ENCODE assay signal across 12 cellular contexts in genomic region chr10:69439350-69439739, GRCh38. TPM values are rescaled to one million over a fixed set of nuclear protein-coding genes. Genes with fewer than 3 reads are reported as not detected.
DNase-seq lines count a peak whose midpoint lies in the region; ATAC-seq, FAIRE-seq and TF ChIP-seq lines count a peak whose summit lies in the region.
"Had no signal": no experiment of that assay in that cellular context is flagged by ENCODE, and none has a peak within 500 bp of the region (broad histone marks: within the 10 kb centered on the region; RNA-seq: fewer than 3 reads in every experiment).

No MANE protein-coding gene starts in this region.

- TF ChIP-seq CTCF in A549 (IDR thresholded peaks at IDR 0.05) = no peak
- no peak for TF ChIP-seq CTCF in HFFc6 (IDR thresholded peaks at IDR 0.05)
- TF ChIP-seq CTCF in brain (conservative IDR thresholded peaks at IDR 0.05) = no peak
- no peak for TF ChIP-seq CTCF in lung (IDR thresholded peaks at IDR 0.05; ENCODE audit: control extremely low read depth, extremely low read depth)
- TF ChIP-seq CTCF in activated CD8-positive, alpha-beta T cell treated with anti-CD3 and anti-CD28 coated beads for 36 hours (IDR thresholded peaks at IDR 0.05) = no peak

- 7% methylated on average over 5 of the region's 5 CpGs for WGBS in A549 (ENCODE audit: missing lambda C conversion rate)
- 43 to 64% methylated on average over 5 of the region's 5 CpGs for WGBS in lung, 2 donors

- 0 out of 3 replicates have a peak, but pooled peaks cover 4% of the 10 kb centered on the region for H3K9me3 ChIP-seq in A549
- no peaks in the 10 kb centered on the region for H3K9me3 ChIP-seq in lung (ENCODE audit: control insufficient read depth in 2 of 2, insufficient read depth in 1 of 2, low read length in 1 of 2)

- H3K27ac ChIP-seq in A549 = peak overlapping the region; percentile 87 to 92
- H3K27ac ChIP-seq in lung (ENCODE audit: low read depth in 1 of 2, low read length in 1 of 2) = peak overlapping the region; percentile 25 to 92

- H3K4me3 Mint-ChIP-seq in HFFc6 (peak overlapping the region; percentile 79), brain (peak overlapping the region in 2 of 5 experiments; percentile 38 to 54)
- no peak overlapping the region for H3K4me3 Mint-ChIP-seq in effector memory CD8-positive, alpha-beta T cell
- H3K4me3 Mint-ChIP-seq in activated CD8-positive, alpha-beta T cell treated with anti-CD3 and anti-CD28 coated beads for 36 hours = no peak overlapping the region
- H3K4me3 Mint-ChIP-seq: CD4-positive, CD25-positive, alpha-beta regulatory T cell had no signal

- H3K9me3 Mint-ChIP-seq in HFFc6 = 0 out of 2 replicates have a peak, but pooled peaks cover 2% of the 10 kb centered on the region
- peaks cover 0 to 6% (median 0%) of the 10 kb centered on the region in 5 experiments for H3K9me3 Mint-ChIP-seq in brain
- H3K9me3 Mint-ChIP-seq in effector memory CD8-positive, alpha-beta T cell = no peaks in the 10 kb centered on the region
- no peaks in the 10 kb centered on the region for H3K9me3 Mint-ChIP-seq in activated CD8-positive, alpha-beta T cell treated with anti-CD3 and anti-CD28 coated beads for 36 hours
- H3K9me3 Mint-ChIP-seq: CD4-positive, CD25-positive, alpha-beta regulatory T cell had no signal

- CTCF ChIA-PET in A549 (lab: Yijun Ruan, JAX) = interaction anchor here (0.6 to 2.8 kb wide), 11 partner anchors 11 to 193 kb away, joined by 3 to 20 read pairs (median 5); partner anchors contain the start of gene TSPAN15
- CTCF ChIA-PET in activated CD8-positive, alpha-beta T cell treated with anti-CD3 and anti-CD28 coated beads for 36 hours (lab: Charles Lee) = interaction anchor here (1.1 to 1.8 kb wide), 2 partner anchors 10 to 12 kb away, joined by 3 to 5 read pairs; partner anchors contain the start of gene TSPAN15

- H3K4me3 ChIP-seq in A549 = no peak overlapping the region
- H3K4me3 ChIP-seq in lung = no peak overlapping the region

- H3K27me3 Mint-ChIP-seq in HFFc6 (ENCODE audit: insufficient read depth) = peaks cover 2% of the 10 kb centered on the region; the same call in 1 of the 2 replicates
- H3K27me3 Mint-ChIP-seq in brain = peaks cover 7% of the 10 kb centered on the region
- H3K27me3 Mint-ChIP-seq in effector memory CD8-positive, alpha-beta T cell = peaks cover 48 to 52% of the 10 kb centered on the region in 2 donors
- H3K27me3 Mint-ChIP-seq in activated CD8-positive, alpha-beta T cell treated with anti-CD3 and anti-CD28 coated beads for 36 hours = peaks cover 1% of the 10 kb centered on the region

- ATAC-seq in A549 = peak; percentile 73 to 74
- ATAC-seq in lung (ENCODE audit: insufficient read depth, low FRiP score) = peak; percentile 23
- ATAC-seq in HG02763 (IDR thresholded peaks at IDR 0.05; ENCODE audit: unreplicated experiment) = no peak
- ATAC-seq in effector memory CD8-positive, alpha-beta T cell (replicated peaks) = no peak
- no peak for ATAC-seq in activated CD8-positive, alpha-beta T cell treated with anti-CD3 and anti-CD28 coated beads for 36 hours

- H3K27ac Mint-ChIP-seq in HFFc6 (peak overlapping the region; percentile 93), brain (peak overlapping the region in 3 of 5 experiments; percentile 66 to 91 (median 90))
- no peak overlapping the region for H3K27ac Mint-ChIP-seq in effector memory CD8-positive, alpha-beta T cell
- H3K27ac Mint-ChIP-seq in activated CD8-positive, alpha-beta T cell treated with anti-CD3 and anti-CD28 coated beads for 36 hours = no peak overlapping the region
- H3K27ac Mint-ChIP-seq: CD4-positive, CD25-positive, alpha-beta regulatory T cell had no signal

- H3K4me2 ChIP-seq in A549 = peak overlapping the region; percentile 74

- POLR2A ChIA-PET in A549 (lab: Yijun Ruan, JAX) = interaction anchor here (1.3 to 2.5 kb wide), 3 partner anchors 8 to 31 kb away, joined by 5 to 13 read pairs (median 9); partner anchors contain the start of gene TSPAN15
- POLR2A ChIA-PET in activated CD8-positive, alpha-beta T cell treated with anti-CD3 and anti-CD28 coated beads for 36 hours (lab: Charles Lee) = interaction anchor here (1.2 kb wide), 1 partner anchor 13 kb away, joined by 3 read pairs; no protein-coding TSS in a partner anchor

- peaks cover 55% of the 10 kb centered on the region for H3K4me1 Mint-ChIP-seq in HFFc6 (ENCODE audit: low read depth)
- peaks cover 36% of the 10 kb centered on the region for H3K4me1 Mint-ChIP-seq in brain
- no peaks in the 10 kb centered on the region for H3K4me1 Mint-ChIP-seq in effector memory CD8-positive, alpha-beta T cell (ENCODE audit: low read depth in 2 of 2)
- no peaks in the 10 kb centered on the region for H3K4me1 Mint-ChIP-seq in activated CD8-positive, alpha-beta T cell treated with anti-CD3 and anti-CD28 coated beads for 36 hours (ENCODE audit: low read depth)
- H3K4me1 Mint-ChIP-seq: CD4-positive, CD25-positive, alpha-beta regulatory T cell had no signal

- H3K4me1 ChIP-seq in A549 (peaks cover 39% of the 10 kb centered on the region), lung (ENCODE audit: control insufficient read depth in 2 of 2, insufficient read depth in 2 of 2, low read length in 2 of 2) (peaks cover 0 to 11% of the 10 kb centered on the region in 2 donors)

- intact Hi-C loops in activated CD8-positive, alpha-beta T cell treated with anti-CD3 and anti-CD28 coated beads for 36 hours (cut with micrococcal nuclease) = no loop called here

- no peak for TF ChIP-seq EP300 in A549 (IDR thresholded peaks at IDR 0.05)

- TF ChIP-seq POLR2A in A549 (IDR thresholded peaks at IDR 0.05; ENCODE audit: low read length) = no peak

- no peak for FAIRE-seq in A549 (lab: Jason Lieb, UNC)
- FAIRE-seq: islet of Langerhans had no signal

- no peaks in the 10 kb centered on the region for H3K36me3 ChIP-seq in lung (ENCODE audit: control insufficient read depth in 2 of 2, insufficient read depth in 2 of 2, low read length in 2 of 2)

- no peak for TF ChIP-seq RAD21 in A549 (conservative IDR thresholded peaks at IDR 0.05 in 1 of 2, IDR thresholded peaks at IDR 0.05 in 1 of 2)

- H3K27me3 ChIP-seq in lung (ENCODE audit: control insufficient read depth, insufficient read depth) = no peaks in the 10 kb centered on the region

- DNase-seq in A549 (ENCODE audit: low read depth in 1 of 2, low spot score in 1 of 2) (peak in 1 of 2 experiments; percentile 55), HFFc6 (peak; percentile 80), lung (ENCODE audit: low spot score) (no peak), NCI-H1048 (lab: John Stamatoyannopoulos, UW) (no peak)
- DNase-seq in effector memory CD8-positive, alpha-beta T cell = no peak
- DNase-seq in activated CD8-positive, alpha-beta T cell treated with anti-CD3 and anti-CD28 coated beads for 36 hours = no peak
- DNase-seq: activated CD4-positive, alpha-beta T cell treated with anti-CD3 and anti-CD28 coated beads, Interleukin-2, amount 50 U/mL, for 1 hour; CD4-positive, CD25-positive, alpha-beta regulatory T cell; NCI-H510A treated with DMSO at 0.1 percent for 48 hours had no signal

- 0 out of 2 replicates have a peak, but pooled peaks cover 9% of the 10 kb centered on the region for H3K36me3 Mint-ChIP-seq in HFFc6 (ENCODE audit: low read depth)
- H3K36me3 Mint-ChIP-seq in brain = no peaks in the 10 kb centered on the region
- H3K36me3 Mint-ChIP-seq in effector memory CD8-positive, alpha-beta T cell (ENCODE audit: insufficient read depth) = no peaks in the 10 kb centered on the region
- H3K36me3 Mint-ChIP-seq in activated CD8-positive, alpha-beta T cell treated with anti-CD3 and anti-CD28 coated beads for 36 hours (ENCODE audit: low read depth) = no peaks in the 10 kb centered on the region
- H3K36me3 Mint-ChIP-seq: CD4-positive, CD25-positive, alpha-beta regulatory T cell had no signal

TF ChIP-seq in A549, 52 proteins besides CTCF, POLR2A, EP300 and RAD21 (continues in another document):
- no peak for TF ChIP-seq FOSL2 (IDR thresholded peaks at IDR 0.05)
- TF ChIP-seq FOSL2 (CRISPR knock-in tag; IDR thresholded peaks at IDR 0.05) = peak; percentile 31; the same call in 1 of the 2 replicates
- TF ChIP-seq HOXB5 (CRISPR knock-in tag; IDR thresholded peaks at IDR 0.05) = no peak
- no peak for TF ChIP-seq CEBPB (IDR thresholded peaks at IDR 0.05)

RNA-seq across cellular contexts. Expression of gene TSPAN15, which starts 11.9 kb away (rescaled TPM):
- polyA plus RNA-seq in A549 (2011; rRNA removed) (89.0 and 89.6 TPM in 2 replicates), A549 (2017; fragmentation: RNase III; extraction: RNeasy Plus Mini Kit Qiagen cat#74134 plus additional on column Dnase treatment) (49.3 to 60.2 TPM (median 54.4 TPM) in 3 replicates), brain (ENCODE audit: insufficient read depth, low read depth, low replicate concordance) (38.4 TPM), lung (10 to 100 TPM; 47.0 to 68.4 TPM)
- 159 and 209 TPM in 2 replicates for polyA plus RNA-seq in A549 (2012; cell fraction: cytosol; rRNA removed)
- 211 and 234 TPM in 2 replicates for polyA plus RNA-seq in A549 (2012; cell fraction: nucleus; rRNA removed)
- polyA minus RNA-seq in A549 (2011; rRNA and poly(A)+ RNA removed) = 132 and 156 TPM in 2 replicates
- 1 to 10 TPM; 1.8 to 4.0 (median 2.1) TPM for total RNA-seq in HFFc6 (2021; fragmentation: NEBNext Ultra II Directional; extraction: Animal tissue kit (Norgen Biotek cat#: 25700))
- total RNA-seq in lung = 10 to 100 TPM; 44.3 to 63.0 TPM
- 1 to 10 TPM in 1 of 2 experiments, under 1 TPM in 1; 0.58 to 1.2 TPM for total RNA-seq in activated CD8-positive, alpha-beta T cell treated with anti-CD3 and anti-CD28 coated beads for 36 hours

RNA-seq across cellular contexts. Expression of gene TACR2, which starts 22.6 kb away (rescaled TPM):
- 0.16 and 0.24 TPM in 2 replicates for polyA plus RNA-seq in A549 (2011; rRNA removed)
- polyA plus RNA-seq in A549 (2012; cell fraction: cytosol; rRNA removed) = 0.17 and 0.21 TPM in 2 replicates
- 0.06 and 0.16 TPM in 2 replicates for polyA plus RNA-seq in A549 (2012; cell fraction: nucleus; rRNA removed)
- 0.09 to 0.21 TPM (median 0.15 TPM) in 3 replicates for polyA plus RNA-seq in A549 (2017; fragmentation: RNase III; extraction: RNeasy Plus Mini Kit Qiagen cat#74134 plus additional on column Dnase treatment)
- 0.12 and 0.19 TPM in 2 replicates for polyA minus RNA-seq in A549 (2011; rRNA and poly(A)+ RNA removed)
- total RNA-seq in HFFc6 (2021; fragmentation: NEBNext Ultra II Directional; extraction: Animal tissue kit (Norgen Biotek cat#: 25700)) = not detected
- polyA plus RNA-seq in brain (ENCODE audit: insufficient read depth, low read depth, low replicate concordance) = 1.0 TPM
- under 1 TPM; 0.28 to 0.83 TPM for total RNA-seq in lung
- under 1 TPM; 0.42 to 0.57 TPM for polyA plus RNA-seq in lung
- not detected for total RNA-seq in activated CD8-positive, alpha-beta T cell treated with anti-CD3 and anti-CD28 coated beads for 36 hours
- total RNA-seq: CD4-positive, CD25-positive, alpha-beta regulatory T cell had no signal

Comparison
In these comparisons a context has a peak if more than half of its experiments do, and no peak if none do; other contexts are left out.
1. ATAC-seq: peak in A549 (2 of 2) and lung (single experiment); none in HG02763 (single experiment), effector memory CD8-positive, alpha-beta T cell (single experiment) and activated CD8-positive, alpha-beta T cell treated with anti-CD3 and anti-CD28 coated beads for 36 hours (single experiment).
2. H3K27ac Mint-ChIP-seq: peak in HFFc6 (single experiment) and brain (3 of 5); none in effector memory CD8-positive, alpha-beta T cell (0 of 2) and activated CD8-positive, alpha-beta T cell treated with anti-CD3 and anti-CD28 coated beads for 36 hours (single experiment).
3. RNA of gene TSPAN15, which starts 11.9 kb away (total RNA-seq): 44.3 to 63.0 TPM in lung; 1.8 to 4.0 TPM in HFFc6 and 0.58 to 1.2 TPM in activated CD8-positive, alpha-beta T cell treated with anti-CD3 and anti-CD28 coated beads for 36 hours; every median in the first group is over 4 times any median in the second.